Comparison of ENCODE assay signal across 1 cellular context in the genomic region with DNA sequence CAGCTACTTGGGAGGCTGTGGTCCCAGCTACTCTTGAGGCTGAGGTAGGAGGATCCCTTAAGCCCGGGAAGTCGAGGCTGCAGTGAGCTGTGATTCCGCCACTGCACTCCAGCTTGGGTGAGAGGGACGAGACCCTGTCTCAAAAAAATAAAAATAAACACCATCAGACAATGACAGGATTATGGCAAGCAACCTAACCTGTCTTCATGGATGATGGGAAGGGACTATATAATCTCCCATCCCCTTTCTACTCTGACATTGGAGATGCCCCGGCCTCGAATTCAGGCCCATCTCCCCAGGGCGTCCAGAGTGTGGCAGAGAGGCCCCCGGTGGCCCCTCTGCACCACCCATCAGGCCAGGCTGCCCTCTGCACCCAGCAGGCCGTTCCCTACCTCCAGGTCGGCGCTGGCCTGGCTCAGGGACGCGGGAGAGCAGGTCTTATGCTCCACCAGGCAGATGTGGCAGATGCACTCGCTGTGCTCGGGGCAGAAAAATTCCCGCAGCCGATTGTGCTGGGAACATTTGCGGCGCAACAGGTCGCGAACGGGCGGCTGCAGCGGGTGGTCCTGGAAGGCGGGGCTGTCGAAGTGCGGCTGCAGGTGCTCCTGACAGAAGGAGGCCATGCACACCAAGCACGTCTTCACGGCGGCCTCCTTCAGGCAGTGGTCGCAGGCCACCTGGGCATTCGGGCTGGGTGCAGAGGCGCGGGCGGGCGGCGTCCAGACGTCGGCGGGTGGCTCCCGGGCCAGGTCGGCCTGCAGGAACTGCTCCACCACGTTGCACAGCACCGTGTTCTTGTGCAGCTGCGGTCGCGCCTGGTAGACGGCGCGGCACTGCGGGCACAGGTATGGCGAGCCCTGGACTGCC.
TF ChIP-seq lines count a peak whose summit lies in the region.

No MANE protein-coding gene starts in this region.

TF ChIP-seq in HepG2, 621 proteins besides CTCF, POLR2A, EP300 and RAD21 (continued from another document):
- TF ChIP-seq ZNF605 (CRISPR knock-in tag; IDR thresholded peaks at IDR 0.05) (peak; percentile 78), MYC (CRISPR knock-in tag; IDR thresholded peaks at IDR 0.05; ENCODE audit: borderline replicate concordance) (peak; percentile 79), ZFAT (CRISPR knock-in tag; conservative IDR thresholded peaks at IDR 0.05) (peak; percentile 85; the same call in 1 of the 2 replicates), KLF16 (CRISPR knock-in tag; IDR thresholded peaks at IDR 0.05) (peak in 1 of 2 experiments; percentile 52; a peak in 1 of 4 replicates), SMAD3 (CRISPR knock-in tag; IDR thresholded peaks at IDR 0.05) (no peak), ZNF563 (CRISPR knock-in tag; IDR thresholded peaks at IDR 0.05) (peak; percentile 55), ZNF234 (CRISPR knock-in tag; conservative IDR thresholded peaks at IDR 0.05) (0 out of 2 replicates have a peak, but pooled peaks have one; percentile 56), EHMT2 (IDR thresholded peaks at IDR 0.05; ENCODE audit: borderline replicate concordance, low read depth, low read length) (no peak), SMAD1 (CRISPR knock-in tag; IDR thresholded peaks at IDR 0.05; ENCODE audit: borderline replicate concordance, low read depth) (no peak), ZNF768 (CRISPR knock-in tag; IDR thresholded peaks at IDR 0.05) (peak; percentile 29), ZNF800 (CRISPR knock-in tag; IDR thresholded peaks at IDR 0.05) (0 out of 2 replicates have a peak, but pooled peaks have one; percentile 11), FOXO4 (CRISPR knock-in tag; conservative IDR thresholded peaks at IDR 0.05) (peak; percentile 1; the same call in 1 of the 2 replicates)
TF ChIP-seq in HepG2: peak in this region for 95.
